9 cellular contexts compared by ENCODE assay signal in the genomic region with DNA sequence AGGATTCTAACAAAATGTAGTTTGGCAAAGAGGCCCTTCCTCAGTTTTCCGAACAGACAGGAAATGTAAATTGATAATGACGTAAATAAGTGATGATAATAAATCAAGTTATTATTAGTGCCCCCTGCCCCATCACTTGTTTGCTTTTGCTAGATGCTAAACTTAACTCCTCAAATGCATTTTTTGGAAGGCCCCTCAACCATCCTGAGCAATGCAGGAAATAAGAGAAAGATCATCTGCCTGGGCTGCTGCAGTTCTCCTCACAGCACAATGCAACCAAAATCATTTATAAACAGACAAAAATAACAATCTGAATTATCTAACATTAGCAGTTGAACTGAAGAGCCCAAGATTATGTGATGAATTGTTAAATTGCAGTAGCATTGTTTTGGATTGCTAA.
DNase-seq lines count a peak whose midpoint lies in the region; ATAC-seq, FAIRE-seq and TF ChIP-seq lines count a peak whose summit lies in the region.
"Had no signal": no experiment of that assay in that cellular context is flagged by ENCODE, and none has a peak within 500 bp of the region (broad histone marks: within the 10 kb centered on the region; RNA-seq: fewer than 3 reads in every experiment).

No MANE protein-coding gene starts in this region.

- TF ChIP-seq CTCF in DND-41 (IDR thresholded peaks at IDR 0.05; ENCODE audit: borderline replicate concordance, extremely low read depth, low read length, poor library complexity, severe bottlenecking) (no peak), astrocyte (IDR thresholded peaks at IDR 0.05; ENCODE audit: insufficient read depth, low read depth, low read length) (no peak), adrenal gland (IDR thresholded peaks at IDR 0.05) (no peak)

- peak overlapping the region in 1 of 2 experiments; percentile 57; a peak in 3 of 4 replicates for H3K4me3 ChIP-seq in DND-41 (ENCODE audit: low read depth in 1 of 2, low read length in 2 of 2)
- H3K4me3 ChIP-seq in astrocyte (ENCODE audit: insufficient read depth, low read depth, low read length), result no peak overlapping the region
- peak overlapping the region; percentile 31 for H3K4me3 ChIP-seq in naive thymus-derived CD4-positive, alpha-beta T cell (ENCODE audit: low read length)
- H3K4me3 ChIP-seq in adrenal gland, result no peak overlapping the region

- peaks cover 2% of the 10 kb centered on the region for H3K9me3 Mint-ChIP-seq in astrocyte (ENCODE audit: unreplicated experiment)
- H3K9me3 Mint-ChIP-seq in naive thymus-derived CD4-positive, alpha-beta T cell, result no peaks in the 10 kb centered on the region

- H2AFZ ChIP-seq in DND-41 (ENCODE audit: low read depth, low read length), result peak overlapping the region; percentile 18; the same call in 1 of the 2 replicates
- no peak overlapping the region for H2AFZ ChIP-seq in astrocyte (ENCODE audit: low read depth, low read length)

- POLR2A ChIA-PET in naive thymus-derived CD4-positive, alpha-beta T cell (lab: Charles Lee), result interaction anchor here (0.7 to 1.4 kb wide), 4 partner anchors 8 to 1342 kb away, joined by 3 to 4 read pairs (median 3); no protein-coding TSS in a partner anchor

- H3K4me1 ChIP-seq in DND-41 (ENCODE audit: insufficient read depth, low read length) (peaks cover 32% of the 10 kb centered on the region), astrocyte (ENCODE audit: insufficient read depth, low read length) (no peaks in the 10 kb centered on the region), adrenal gland (replicated peaks in 1 of 2) (no peaks in the 10 kb centered on the region)
- peaks cover 15 to 25% of the 10 kb centered on the region in 2 donors for H3K4me1 ChIP-seq in naive thymus-derived CD4-positive, alpha-beta T cell (ENCODE audit: control insufficient read depth in 2 of 2, insufficient read depth in 2 of 2, low read length in 2 of 2)

- peak overlapping the region; percentile 72 for H3K9ac ChIP-seq in DND-41 (ENCODE audit: low read depth, low read length)
- no peak overlapping the region for H3K9ac ChIP-seq in astrocyte (ENCODE audit: low read length)

- H3K36me3 ChIP-seq in DND-41 (ENCODE audit: insufficient read depth, low read length) (peaks cover 4% of the 10 kb centered on the region; the same call in 1 of the 2 replicates), KOPT-K1 (ENCODE audit: insufficient read depth, low read length) (peaks cover 9% of the 10 kb centered on the region), astrocyte (ENCODE audit: insufficient read depth, low read length) (no peaks in the 10 kb centered on the region), adrenal gland (replicated peaks in 1 of 2) (no peaks in the 10 kb centered on the region)
- H3K36me3 ChIP-seq in naive thymus-derived CD4-positive, alpha-beta T cell (ENCODE audit: control insufficient read depth in 2 of 3, insufficient read depth in 3 of 3, low read length in 3 of 3), result no peaks in the 10 kb centered on the region

- H3K4me1 Mint-ChIP-seq in astrocyte (ENCODE audit: low read depth, unreplicated experiment), result peaks cover 9% of the 10 kb centered on the region
- H3K4me1 Mint-ChIP-seq in naive thymus-derived CD4-positive, alpha-beta T cell, result peaks cover 15 to 75% (median 61%) of the 10 kb centered on the region in 7 donors

- no peaks in the 10 kb centered on the region for H4K20me1 ChIP-seq in DND-41 (ENCODE audit: insufficient read depth, low read length)
- no peaks in the 10 kb centered on the region for H4K20me1 ChIP-seq in astrocyte (ENCODE audit: insufficient read depth, low read length)

- H3K9me3 ChIP-seq in DND-41 (ENCODE audit: insufficient read depth, low read length, severe bottlenecking) (no peaks in the 10 kb centered on the region), KOPT-K1 (ENCODE audit: insufficient read depth, low read length, poor library complexity, severe bottlenecking) (no peaks in the 10 kb centered on the region), astrocyte (ENCODE audit: insufficient read depth, low read depth, low read length) (no peaks in the 10 kb centered on the region), adrenal gland (replicated peaks in 1 of 3) (no peaks in the 10 kb centered on the region)
- H3K9me3 ChIP-seq in naive thymus-derived CD4-positive, alpha-beta T cell (ENCODE audit: control insufficient read depth in 2 of 3, low read length in 3 of 3), result no peaks in the 10 kb centered on the region

- H3K79me2 ChIP-seq in DND-41 (ENCODE audit: insufficient read depth, low read length), result peaks cover 22% of the 10 kb centered on the region
- no peaks in the 10 kb centered on the region for H3K79me2 ChIP-seq in astrocyte (ENCODE audit: insufficient read depth, low read length)

- DNase-seq in DND-41 (no peak), astrocyte (ENCODE audit: low read depth) (no peak), adrenal gland (no peak), amygdala (lab: John Stamatoyannopoulos, UW) (no peak)
- no peak for DNase-seq in naive thymus-derived CD4-positive, alpha-beta T cell
- DNase-seq: SW 1271 had no signal

- intact Hi-C loops in naive thymus-derived CD4-positive, alpha-beta T cell (cut with micrococcal nuclease), result loop anchor here (2.0 to 10.0 kb wide), 7 partner anchors 27 to 1961 kb away; a partner anchor contains a TSS
- intact Hi-C loops in adrenal gland (cut with DNase I), result no loop called here

- no peak for FAIRE-seq in astrocyte (lab: Jason Lieb, UNC)

- CTCF ChIA-PET in naive thymus-derived CD4-positive, alpha-beta T cell (lab: Charles Lee), result no interaction called here

- H3K27me3 ChIP-seq in DND-41 (ENCODE audit: insufficient read depth, low read length, poor library complexity), result no peaks in the 10 kb centered on the region
- peaks cover 25% of the 10 kb centered on the region for H3K27me3 ChIP-seq in astrocyte (ENCODE audit: insufficient read depth, low read length)
- no peaks in the 10 kb centered on the region for H3K27me3 ChIP-seq in naive thymus-derived CD4-positive, alpha-beta T cell (ENCODE audit: control insufficient read depth in 2 of 2, insufficient read depth in 2 of 2, low read length in 2 of 2)
- H3K27me3 ChIP-seq in adrenal gland, result peaks cover 20% of the 10 kb centered on the region

- H3K4me3 Mint-ChIP-seq in astrocyte (ENCODE audit: unreplicated experiment), result peak overlapping the region; percentile 75
- peak overlapping the region; percentile 84 to 98 (median 94) for H3K4me3 Mint-ChIP-seq in naive thymus-derived CD4-positive, alpha-beta T cell

- H3K4me2 ChIP-seq in DND-41 (ENCODE audit: insufficient read depth, low read length) (peak overlapping the region; percentile 84), astrocyte (ENCODE audit: low read length) (no peak overlapping the region)

- H3K27me3 Mint-ChIP-seq in astrocyte (ENCODE audit: low read depth, unreplicated experiment), result peaks cover 4% of the 10 kb centered on the region
- no peaks in the 10 kb centered on the region for H3K27me3 Mint-ChIP-seq in naive thymus-derived CD4-positive, alpha-beta T cell

- no peaks in the 10 kb centered on the region for H3K36me3 Mint-ChIP-seq in astrocyte (ENCODE audit: low read depth, unreplicated experiment)
- peaks cover 0 to 18% (median 0%) of the 10 kb centered on the region in 5 donors for H3K36me3 Mint-ChIP-seq in naive thymus-derived CD4-positive, alpha-beta T cell

- H3K27ac Mint-ChIP-seq in astrocyte (ENCODE audit: unreplicated experiment), result peak overlapping the region; percentile 48
- peak overlapping the region; percentile 70 to 97 (median 95) for H3K27ac Mint-ChIP-seq in naive thymus-derived CD4-positive, alpha-beta T cell

- no peak for ATAC-seq in DND-41 (ENCODE audit: insufficient read depth, low read depth)
- ATAC-seq in naive thymus-derived CD4-positive, alpha-beta T cell, result no peak
- no peak for ATAC-seq in GM18517 (IDR thresholded peaks at IDR 0.05; ENCODE audit: unreplicated experiment)
- no peak for ATAC-seq in HG03565 (IDR thresholded peaks at IDR 0.05; ENCODE audit: unreplicated experiment)

- H3K27ac ChIP-seq in DND-41 (ENCODE audit: low read length), result 0 out of 2 replicates have a peak overlapping the region, but pooled peaks have one; percentile 9
- peak overlapping the region; percentile 87 for H3K27ac ChIP-seq in KOPT-K1 (ENCODE audit: low read depth, low read length, poor library complexity, severe bottlenecking)
- no peak overlapping the region for H3K27ac ChIP-seq in astrocyte (ENCODE audit: low read depth, low read length)
- H3K27ac ChIP-seq in naive thymus-derived CD4-positive, alpha-beta T cell (ENCODE audit: low read depth, low read length), result peak overlapping the region; percentile 83
- no peak overlapping the region for H3K27ac ChIP-seq in adrenal gland

- 73 to 87% (median 79%) methylated on average over 2 of the region's 2 CpGs for WGBS in adrenal gland, 4 donors

- TF ChIP-seq POLR2A in adrenal gland (IDR thresholded peaks at IDR 0.05), result no peak

Comparison
In these comparisons a context has a peak if more than half of its experiments do, and no peak if none do; other contexts are left out.
1. H3K27ac ChIP-seq: peak in DND-41 (single experiment), KOPT-K1 (single experiment) and naive thymus-derived CD4-positive, alpha-beta T cell (single experiment); none in astrocyte (single experiment) and adrenal gland (0 of 5).
2. intact Hi-C loops: an anchor here in naive thymus-derived CD4-positive, alpha-beta T cell (2.0 to 10.0 kb wide); none called in adrenal gland.